Comparison of ENCODE assay signal across 16 cellular contexts in genomic region chr2:2706306-2706705, GRCh38.
A peak's percentile ranks its signal among the peaks of the same experiment; 100 is the strongest.
DNase-seq lines count a peak whose midpoint lies in the region; ATAC-seq, FAIRE-seq and TF ChIP-seq lines count a peak whose summit lies in the region.
"Had no signal": no experiment of that assay in that cellular context is flagged by ENCODE, and none has a peak within 500 bp of the region (broad histone marks: within the 10 kb centered on the region; RNA-seq: fewer than 3 reads in every experiment).

No MANE protein-coding gene starts in this region.

- peaks cover 0 to 11% (median 0%) of the 10 kb centered on the region in 4 donors for H3K4me1 Mint-ChIP-seq in CD4-positive, CD25-positive, alpha-beta regulatory T cell

- H3K4me3 ChIP-seq in A549 (no peak overlapping the region), lower lobe of right lung (no peak overlapping the region), osteoblast (ENCODE audit: insufficient read depth, low read length) (no peak overlapping the region)
- no peak overlapping the region for H3K4me3 ChIP-seq in CD4-positive, CD25-positive, alpha-beta regulatory T cell (ENCODE audit: low read depth, low read length)
- H3K4me3 ChIP-seq: SJCRH30 had no signal

- POLR2A ChIA-PET in A549 (lab: Yijun Ruan, JAX): no interaction called here

- no peaks in the 10 kb centered on the region for H4K20me1 ChIP-seq in osteoblast (ENCODE audit: insufficient read depth, low read length)

- no peaks in the 10 kb centered on the region for H3K36me3 ChIP-seq in CD4-positive, CD25-positive, alpha-beta regulatory T cell (ENCODE audit: control insufficient read depth, insufficient read depth, low read length)
- H3K36me3 ChIP-seq in lower lobe of right lung: no peaks in the 10 kb centered on the region
- no peaks in the 10 kb centered on the region for H3K36me3 ChIP-seq in osteoblast (ENCODE audit: insufficient read depth, low read length)
- H3K36me3 ChIP-seq: SJCRH30 had no signal

- H3K27ac ChIP-seq in A549 (no peak overlapping the region), lower lobe of right lung (no peak overlapping the region), osteoblast (ENCODE audit: low read depth, low read length) (no peak overlapping the region)
- no peak overlapping the region for H3K27ac ChIP-seq in CD4-positive, CD25-positive, alpha-beta regulatory T cell (ENCODE audit: insufficient read depth, low read length, poor library complexity, severe bottlenecking)
- H3K27ac ChIP-seq: SJCRH30 had no signal

- 13% methylated on average over 9 of the region's 10 CpGs for WGBS in A549 (ENCODE audit: missing lambda C conversion rate)

- no peak for FAIRE-seq in A549 (lab: Jason Lieb, UNC)

- CTCF ChIA-PET in A549 (lab: Yijun Ruan, JAX): interaction anchor here (0.6 to 1.2 kb wide), 3 partner anchors 8 to 67 kb away, joined by 3 to 4 read pairs (median 3); no protein-coding TSS in a partner anchor

- ATAC-seq in A549 (no peak; a peak in 1 of 6 replicates), lower lobe of right lung (no peak), HG02885 (IDR thresholded peaks at IDR 0.05; ENCODE audit: poor library complexity, unreplicated experiment) (no peak)
- ATAC-seq in CD4-positive, CD25-positive, alpha-beta regulatory T cell (ENCODE audit: low read depth in 2 of 2): no peak

- peaks cover 0 to 2% (median 0%) of the 10 kb centered on the region in 7 donors for H3K9me3 Mint-ChIP-seq in CD4-positive, CD25-positive, alpha-beta regulatory T cell
- H3K9me3 Mint-ChIP-seq: H9 had no signal

- H3K4me2 ChIP-seq in A549 (no peak overlapping the region), osteoblast (ENCODE audit: insufficient read depth, low read length) (no peak overlapping the region)

- no peaks in the 10 kb centered on the region for H3K27me3 Mint-ChIP-seq in CD4-positive, CD25-positive, alpha-beta regulatory T cell

- no peak overlapping the region for H3K4me3 Mint-ChIP-seq in CD4-positive, CD25-positive, alpha-beta regulatory T cell
- H3K4me3 Mint-ChIP-seq: H9 had no signal

- TF ChIP-seq RAD21 in A549 (conservative IDR thresholded peaks at IDR 0.05 in 1 of 2, IDR thresholded peaks at IDR 0.05 in 1 of 2): peak in 1 of 2 experiments; percentile 40; a peak in 3 of 5 replicates

- TF ChIP-seq CTCF in A549 (IDR thresholded peaks at IDR 0.05): no peak
- TF ChIP-seq CTCF in lower lobe of right lung (IDR thresholded peaks at IDR 0.05): no peak
- no peak for TF ChIP-seq CTCF in osteoblast (IDR thresholded peaks at IDR 0.05; ENCODE audit: extremely low read depth, low read depth, low read length)

- H3K79me2 ChIP-seq in osteoblast (ENCODE audit: insufficient read depth, low read length): no peaks in the 10 kb centered on the region

- H3K27ac Mint-ChIP-seq in CD4-positive, CD25-positive, alpha-beta regulatory T cell: peak overlapping the region in 2 of 3 donors; percentile 32 to 46
- H3K27ac Mint-ChIP-seq: H9 had no signal

- H2AFZ ChIP-seq in osteoblast (ENCODE audit: low read length): no peak overlapping the region

- no peak for TF ChIP-seq EP300 in A549 (IDR thresholded peaks at IDR 0.05)

- no peaks in the 10 kb centered on the region for H3K36me3 Mint-ChIP-seq in CD4-positive, CD25-positive, alpha-beta regulatory T cell

- TF ChIP-seq POLR2A in A549 (IDR thresholded peaks at IDR 0.05; ENCODE audit: low read length): no peak

- no peaks in the 10 kb centered on the region for H3K27me3 ChIP-seq in CD4-positive, CD25-positive, alpha-beta regulatory T cell (ENCODE audit: control insufficient read depth, insufficient read depth, low read length)
- H3K27me3 ChIP-seq in lower lobe of right lung (ENCODE audit: low read depth) (peaks cover 17% of the 10 kb centered on the region), osteoblast (ENCODE audit: insufficient read depth, low read length) (no peaks in the 10 kb centered on the region)

- H3K4me1 ChIP-seq in A549: no peaks in the 10 kb centered on the region
- no peaks in the 10 kb centered on the region for H3K4me1 ChIP-seq in CD4-positive, CD25-positive, alpha-beta regulatory T cell (ENCODE audit: control insufficient read depth, insufficient read depth, low read length, poor library complexity, severe bottlenecking)
- no peaks in the 10 kb centered on the region for H3K4me1 ChIP-seq in lower lobe of right lung
- no peaks in the 10 kb centered on the region for H3K4me1 ChIP-seq in osteoblast (ENCODE audit: insufficient read depth, low read length)
- H3K4me1 ChIP-seq: SJCRH30 had no signal

- H3K9me3 ChIP-seq in A549 (no peaks in the 10 kb centered on the region), lower lobe of right lung (no peaks in the 10 kb centered on the region), osteoblast (ENCODE audit: low read depth, low read length) (no peaks in the 10 kb centered on the region)
- no peaks in the 10 kb centered on the region for H3K9me3 ChIP-seq in CD4-positive, CD25-positive, alpha-beta regulatory T cell (ENCODE audit: control insufficient read depth in 2 of 2, low read length in 2 of 2)
- H3K9me3 ChIP-seq: SJCRH30 had no signal

- DNase-seq in A549 (ENCODE audit: low read depth in 1 of 2, low spot score in 1 of 2) (no peak), UCSD-AML1 (lab: John Stamatoyannopoulos, UW; ENCODE audit: unreplicated experiment) (peak; percentile 52), lower lobe of right lung (peak; percentile 26), osteoblast (ENCODE audit: insufficient read length, low spot score, missing footprints) (no peak), midbrain (lab: John Stamatoyannopoulos, UW) (no peak), NCI-H187 treated with DMSO at 0.1 percent for 48 hours (lab: John Stamatoyannopoulos, UW) (no peak)
- DNase-seq in CD4-positive, CD25-positive, alpha-beta regulatory T cell: no peak
- DNase-seq: C1 segment of cervical spinal cord, DND-41, H9, NCI-H1694 treated with DMSO at 0.1 percent for 48 hours, NCI-H2107, NCI-H226, NCI-H524, SJCRH30 had no signal

- intact Hi-C loops in lower lobe of right lung (cut with DNase I): no loop called here

TF ChIP-seq in A549, 52 proteins besides CTCF, POLR2A, EP300 and RAD21:
- TF ChIP-seq SMC3 (IDR thresholded peaks at IDR 0.05): 0 out of 3 replicates have a peak, but pooled peaks have one; percentile 6
- TF ChIP-seq, protein P1, sequence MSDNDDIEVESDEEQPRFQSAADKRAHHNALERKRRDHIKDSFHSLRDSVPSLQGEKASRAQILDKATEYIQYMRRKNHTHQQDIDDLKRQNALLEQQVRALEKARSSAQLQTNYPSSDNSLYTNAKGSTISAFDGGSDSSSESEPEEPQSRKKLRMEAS (IDR thresholded peaks at IDR 0.05): no peak
TF ChIP-seq in A549: peak in this region for 1.

Comparison
In these comparisons a context has a peak if more than half of its experiments do, and no peak if none do; other contexts are left out.
1. DNase-seq: peak in UCSD-AML1 (single experiment) and lower lobe of right lung (single experiment); none in A549 (0 of 2), CD4-positive, CD25-positive, alpha-beta regulatory T cell (0 of 3), osteoblast (single experiment), midbrain (single experiment) and NCI-H187 treated with DMSO at 0.1 percent for 48 hours (single experiment).